Comparison of ENCODE assay signal across 13 cellular contexts in the genomic region with DNA sequence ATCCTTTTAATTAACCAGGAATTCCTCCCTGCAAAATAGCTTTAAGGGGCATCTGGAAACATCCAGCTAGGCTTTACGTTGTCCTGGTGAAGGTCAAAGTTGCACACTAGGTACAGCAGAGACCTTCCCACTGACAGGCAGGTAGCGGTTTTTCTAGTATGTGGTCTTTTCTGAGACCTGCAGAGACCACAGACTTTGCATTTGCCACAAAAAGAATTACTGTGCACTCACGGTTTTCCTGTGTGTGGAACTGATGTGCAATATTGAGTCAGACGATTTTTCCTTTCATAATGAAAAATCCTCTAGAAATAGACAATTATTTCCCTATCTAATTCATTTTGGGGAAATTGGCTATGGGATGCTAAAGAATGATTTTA.
DNase-seq lines count a peak whose midpoint lies in the region; ATAC-seq and TF ChIP-seq lines count a peak whose summit lies in the region.
"Had no signal": no experiment of that assay in that cellular context is flagged by ENCODE, and none has a peak within 500 bp of the region (broad histone marks: within the 10 kb centered on the region; RNA-seq: fewer than 3 reads in every experiment).

No MANE protein-coding gene starts in this region.

- H4K20me1 ChIP-seq in neural progenitor cell (ENCODE audit: low read depth) = no peaks in the 10 kb centered on the region

- ATAC-seq in GM18520 (IDR thresholded peaks at IDR 0.05; ENCODE audit: unreplicated experiment) (peak; percentile 90), GM21367 (IDR thresholded peaks at IDR 0.05; ENCODE audit: unreplicated experiment) (peak; percentile 92), HG02970 (IDR thresholded peaks at IDR 0.05; ENCODE audit: low FRiP score, unreplicated experiment) (peak; percentile 88), HG03571 (IDR thresholded peaks at IDR 0.05; ENCODE audit: unreplicated experiment) (peak; percentile 93)

- H2AFZ ChIP-seq in neural progenitor cell (replicated peaks) = no peak overlapping the region

- DNase-seq in CD14-positive monocyte (ENCODE audit: low spot score) (no peak), GM10266 (ENCODE audit: extremely low spot score) (no peak), neural progenitor cell (ENCODE audit: low spot score) (no peak), lower leg skin (ENCODE audit: low spot score in 2 of 2) (no peak)
- DNase-seq: activated naive CD8-positive, alpha-beta T cell treated with anti-CD3 and anti-CD28 coated beads, Interleukin-2, amount 50 U/mL, for 24 hours; C1 segment of cervical spinal cord; cortex of kidney; NCI-H1092; spleen had no signal

- H3K27me3 Mint-ChIP-seq in CD14-positive monocyte (ENCODE audit: low read depth in 3 of 3) = peaks cover 0 to 2% (median 0%) of the 10 kb centered on the region in 3 donors
- no peaks in the 10 kb centered on the region for H3K27me3 Mint-ChIP-seq in neural progenitor cell (ENCODE audit: insufficient read depth, low read depth)

- H3K9me3 Mint-ChIP-seq in CD14-positive monocyte (no peaks in the 10 kb centered on the region), neural progenitor cell (no peaks in the 10 kb centered on the region)

- H3K27me3 ChIP-seq in neural progenitor cell = no peaks in the 10 kb centered on the region
- H3K27me3 ChIP-seq: spleen had no signal

- intact Hi-C loops in CD14-positive monocyte (cut with micrococcal nuclease) (no loop called here), lower leg skin (cut with DNase I; ENCODE audit: low total_unique reads) (no loop called here)

- H3K27ac ChIP-seq in neural progenitor cell = no peak overlapping the region
- H3K27ac ChIP-seq: spleen had no signal

- H3K4me1 ChIP-seq in neural progenitor cell = no peaks in the 10 kb centered on the region
- H3K4me1 ChIP-seq: spleen had no signal

- no peaks in the 10 kb centered on the region for H3K36me3 ChIP-seq in neural progenitor cell
- H3K36me3 ChIP-seq: spleen had no signal

- no peaks in the 10 kb centered on the region for H3K79me2 ChIP-seq in neural progenitor cell (ENCODE audit: low read depth)

- no peak for TF ChIP-seq POLR2A in lower leg skin (IDR thresholded peaks at IDR 0.05)

- 74 to 75% methylated on average over 4 of the region's 4 CpGs for WGBS in lower leg skin, 2 donors

- TF ChIP-seq CTCF in CD14-positive monocyte (IDR thresholded peaks at IDR 0.05) (no peak), GM10266 (IDR thresholded peaks at IDR 0.05; ENCODE audit: control insufficient read depth, insufficient read depth, low read depth, missing control alignments) (no peak), neural progenitor cell (IDR thresholded peaks at IDR 0.05) (no peak), lower leg skin (IDR thresholded peaks at IDR 0.05) (no peak)

- no peaks in the 10 kb centered on the region for H3K9me3 ChIP-seq in neural progenitor cell (ENCODE audit: low read depth)
- H3K9me3 ChIP-seq: spleen had no signal

- H3F3A ChIP-seq in neural progenitor cell (ENCODE audit: low read depth) = no peaks in the 10 kb centered on the region

- H3K27ac Mint-ChIP-seq in CD14-positive monocyte (no peak overlapping the region), neural progenitor cell (no peak overlapping the region)
- H3K27ac Mint-ChIP-seq: activated naive CD8-positive, alpha-beta T cell treated with anti-CD3 and anti-CD28 coated beads, Interleukin-2, amount 50 U/mL, for 24 hours had no signal

- no peak overlapping the region for H3K9ac ChIP-seq in neural progenitor cell

- H3K4me1 Mint-ChIP-seq in CD14-positive monocyte = no peaks in the 10 kb centered on the region
- no peaks in the 10 kb centered on the region for H3K4me1 Mint-ChIP-seq in neural progenitor cell

- H3K4me3 Mint-ChIP-seq in CD14-positive monocyte (no peak overlapping the region), neural progenitor cell (no peak overlapping the region)
- H3K4me3 Mint-ChIP-seq: activated naive CD8-positive, alpha-beta T cell treated with anti-CD3 and anti-CD28 coated beads, Interleukin-2, amount 50 U/mL, for 24 hours had no signal

- H3K4me3 ChIP-seq in neural progenitor cell (no peak overlapping the region), lower leg skin (ENCODE audit: low read depth, poor library complexity, severe bottlenecking) (no peak overlapping the region)
- H3K4me3 ChIP-seq: spleen had no signal

- no peak overlapping the region for H3K4me2 ChIP-seq in neural progenitor cell

- H3K36me3 Mint-ChIP-seq in CD14-positive monocyte (no peaks in the 10 kb centered on the region), neural progenitor cell (no peaks in the 10 kb centered on the region)
